8 cellular contexts compared by ENCODE assay signal in the genomic region with DNA sequence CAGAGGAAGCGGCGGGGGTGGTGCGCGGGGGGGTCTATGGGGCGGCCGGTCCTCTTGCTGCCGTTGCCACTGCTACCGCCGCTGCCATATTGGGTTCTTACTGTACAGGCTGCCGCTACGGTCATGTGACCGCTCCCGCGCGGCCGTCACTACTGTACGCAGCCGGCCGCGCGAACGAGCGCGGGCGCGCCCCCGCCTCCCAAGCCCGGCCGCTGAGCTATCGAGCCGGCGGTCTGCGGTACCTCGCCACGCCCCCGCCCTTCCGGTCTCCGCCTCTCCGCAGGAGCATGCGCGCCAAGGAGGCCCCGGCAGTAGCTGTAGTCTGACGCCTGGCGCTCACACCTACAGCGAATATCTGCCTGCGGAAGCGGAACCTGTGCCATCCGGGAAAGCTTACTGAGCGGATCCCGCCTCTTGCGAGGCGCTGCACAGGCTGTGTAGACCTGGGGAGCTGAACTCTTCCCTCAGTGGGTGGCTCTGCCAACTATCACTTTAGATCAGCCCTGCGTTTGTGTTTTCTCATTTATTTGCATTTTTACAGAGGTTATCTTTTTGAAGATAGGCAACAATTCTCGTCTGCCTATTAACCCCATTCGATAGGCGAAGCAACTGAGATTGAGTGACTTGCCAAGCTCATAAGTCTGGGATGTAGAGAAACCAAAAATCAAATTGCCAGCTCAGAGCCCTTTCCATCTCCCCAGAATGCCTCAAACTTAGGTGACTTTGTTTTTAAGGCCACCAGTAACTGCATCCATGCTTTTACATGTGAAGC. TPM values are rescaled to one million over a fixed set of nuclear protein-coding genes. Genes with fewer than 3 reads are reported as not detected.
DNase-seq lines count a peak whose midpoint lies in the region; ATAC-seq, FAIRE-seq and TF ChIP-seq lines count a peak whose summit lies in the region.

A gene (minus strand): TSS at position 127 of the 772 bp plus-strand sequence. CDS start 265 bp downstream, outside the sequence.

- TF ChIP-seq POLR2A in body of pancreas (IDR thresholded peaks at IDR 0.05), result peak; percentile 79 to 90 (median 82)
- TF ChIP-seq POLR2A in sigmoid colon (IDR thresholded peaks at IDR 0.05), result peak; percentile 48 to 49

- ATAC-seq in GM18520 (IDR thresholded peaks at IDR 0.05; ENCODE audit: unreplicated experiment) (peak; percentile 91), HG03064 (IDR thresholded peaks at IDR 0.05; ENCODE audit: low read depth, unreplicated experiment) (peak; percentile 86), body of pancreas (peak; percentile 98)

- H3K4me1 ChIP-seq in body of pancreas, result peaks cover 18% of the 10 kb centered on the region
- H3K4me1 ChIP-seq in sigmoid colon, result peaks cover 0 to 30% (median 19%) of the 10 kb centered on the region in 4 donors

- WGBS in body of pancreas, 2 donors, result 1% methylated on average over 12 to 56 of the region's 56 CpGs
- 2% methylated on average over 56 of the region's 56 CpGs for WGBS in sigmoid colon, 2 donors

- peak in 1 of 4 donors; percentile 7 for TF ChIP-seq EP300 in sigmoid colon (IDR thresholded peaks at IDR 0.05)

- TF ChIP-seq CTCF in 22Rv1 (IDR thresholded peaks at IDR 0.05), result 0 out of 2 replicates have a peak, but pooled peaks have one; percentile 4
- peak in 4 of 7 experiments; percentile 13 to 38 (median 24) for TF ChIP-seq CTCF in body of pancreas (IDR thresholded peaks at IDR 0.05)
- peak in 1 of 4 experiments; percentile 8 for TF ChIP-seq CTCF in sigmoid colon (IDR thresholded peaks at IDR 0.05)

- H3K36me3 ChIP-seq in body of pancreas (replicated peaks in 1 of 2; ENCODE audit: insufficient read depth in 1 of 2, low read depth in 2 of 2), result no peaks in the 10 kb centered on the region
- peaks cover 0 to 5% (median 0%) of the 10 kb centered on the region in 4 donors for H3K36me3 ChIP-seq in sigmoid colon

- peak; percentile 67 for FAIRE-seq in TTC549 (lab: Jason Lieb, UNC)

- DNase-seq in NCI-H2107 treated with DMSO at 0.1 percent for 48 hours (lab: John Stamatoyannopoulos, UW; ENCODE audit: unreplicated experiment) (peak; percentile 95), body of pancreas (peak; percentile 98 to 99 (median 99)), iPS DF 4.7 (ENCODE audit: extremely low read depth, low spot score) (peak; percentile 88), sigmoid colon (peak; percentile 98)

- H3K27me3 ChIP-seq in body of pancreas, result no peaks in the 10 kb centered on the region
- no peaks in the 10 kb centered on the region for H3K27me3 ChIP-seq in sigmoid colon

- H3K4me3 ChIP-seq in body of pancreas, result peak within 1 kb of the TSS; percentile 42 to 96
- H3K4me3 ChIP-seq in sigmoid colon, result peak within 1 kb of the TSS; percentile 61 to 93 (median 80)

- no peaks in the 10 kb centered on the region for H3K9me3 ChIP-seq in body of pancreas
- H3K9me3 ChIP-seq in sigmoid colon, result no peaks in the 10 kb centered on the region

- H3K27ac ChIP-seq in 22Rv1 (peak within 1 kb of the TSS; percentile 89), body of pancreas (peak within 1 kb of the TSS; percentile 65 to 96 (median 84)), sigmoid colon (peak within 1 kb of the TSS; percentile 91 to 97 (median 92))

- intact Hi-C loops in body of pancreas (cut with DNase I) (no loop called here), sigmoid colon (cut with DNase I) (loop anchor here (2.0 to 5.0 kb wide), 3 partner anchors 104 to 206 kb away; a partner anchor contains a TSS)

RNA-seq across cellular contexts. Expression of the gene that starts here (rescaled TPM):
- total RNA-seq in body of pancreas (1 to 10 TPM; 6.6 to 8.3 TPM), sigmoid colon (10 to 100 TPM; 10.7 to 15.5 (median 14.4) TPM)
- 1 to 10 TPM; 1.8 to 7.1 (median 2.5) TPM for polyA plus RNA-seq in sigmoid colon

Comparison
In these comparisons a context has a peak if more than half of its experiments do, and no peak if none do; other contexts are left out.
1. Peak in every context shown above with its lines: DNase-seq, ATAC-seq, H3K4me3 ChIP-seq and H3K27ac ChIP-seq.